Comparison of ENCODE assay signal across 14 cellular contexts in the genomic region with DNA sequence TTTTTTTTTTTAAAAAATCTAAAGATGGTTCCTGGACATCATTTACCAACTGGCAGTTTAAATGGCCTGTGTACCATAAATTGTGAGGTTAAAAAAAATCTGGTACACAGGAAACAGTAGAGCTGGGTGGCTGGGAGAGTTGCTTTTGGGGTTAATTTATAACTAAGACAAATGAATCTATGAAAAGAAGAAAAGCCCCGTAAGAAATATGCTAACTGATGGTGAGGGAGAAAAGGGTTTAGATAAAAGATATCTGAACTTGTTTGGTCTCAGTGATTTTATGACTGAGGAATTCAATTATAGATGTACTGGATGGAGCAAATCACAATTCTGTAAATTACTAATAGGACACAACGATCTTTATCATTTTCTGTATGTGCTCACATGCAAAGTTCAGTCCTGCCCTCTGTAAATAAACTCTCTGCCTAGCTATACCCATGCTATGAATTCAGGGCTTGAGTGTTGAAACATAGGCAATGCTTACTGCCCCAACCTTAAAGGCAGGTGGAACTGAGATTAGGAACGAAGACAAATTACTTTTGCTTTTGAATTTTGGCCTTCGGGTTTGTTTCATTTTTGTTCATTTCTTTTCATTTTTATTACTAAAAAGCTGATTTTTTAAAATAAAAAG. TPM values are rescaled to one million over a fixed set of nuclear protein-coding genes. Genes with fewer than 3 reads are reported as not detected.
A peak's percentile ranks its signal among the peaks of the same experiment; 100 is the strongest.
DNase-seq lines count a peak whose midpoint lies in the region; ATAC-seq, FAIRE-seq and TF ChIP-seq lines count a peak whose summit lies in the region.
"Had no signal": no experiment of that assay in that cellular context is flagged by ENCODE, and none has a peak within 500 bp of the region (broad histone marks: within the 10 kb centered on the region; RNA-seq: fewer than 3 reads in every experiment).

No MANE protein-coding gene starts in this region.

- DNase-seq in GM18507 (ENCODE audit: extremely low spot score, insufficient read length, low read depth) (no peak), HT-29 (ENCODE audit: low spot score) (peak; percentile 56), left kidney (ENCODE audit: low read depth, low spot score) (peak; percentile 52), spleen (no peak)
- no peak for DNase-seq in activated CD4-positive, alpha-beta T cell treated with anti-CD3 and anti-CD28 coated beads for 1 hour
- DNase-seq: activated B cell treated with CpG ODN at 0.5 μM for 24 hours; KBM-7; NCI-H187 treated with DMSO at 0.1 percent for 48 hours; NK-92 treated with Interleukin-12 subunit alpha and Interleukin-12 subunit beta, amount 100 ng/mL, for 24 hours had no signal

- TF ChIP-seq CTCF in spleen (IDR thresholded peaks at IDR 0.05 in 8 of 11, conservative IDR thresholded peaks at IDR 0.05 in 3 of 11): no peak

- H3K4me3 ChIP-seq in spleen: no peak overlapping the region
- H3K4me3 ChIP-seq: coronary artery, SK-N-MC had no signal

- ATAC-seq in GM21515 (IDR thresholded peaks at IDR 0.05; ENCODE audit: unreplicated experiment) (peak; percentile 62), GM18868 (IDR thresholded peaks at IDR 0.05; ENCODE audit: unreplicated experiment) (no peak), HG02884 (IDR thresholded peaks at IDR 0.05; ENCODE audit: unreplicated experiment) (no peak)

- intact Hi-C loops in spleen (cut with DNase I; ENCODE audit: low total_unique reads): no loop called here

- no peaks in the 10 kb centered on the region for H3K27me3 ChIP-seq in spleen (replicated peaks in 1 of 7)

- H3K4me1 ChIP-seq in spleen: peaks cover 0 to 48% (median 15%) of the 10 kb centered on the region in 6 donors

- TF ChIP-seq POLR2A in spleen (IDR thresholded peaks at IDR 0.05): no peak

- H3K9me3 ChIP-seq in spleen: no peaks in the 10 kb centered on the region

- no peaks in the 10 kb centered on the region for H3K36me3 ChIP-seq in spleen

- H3K27ac ChIP-seq in spleen: peak overlapping the region in 1 of 8 donors; percentile 14
- H3K27ac ChIP-seq: coronary artery, SK-N-MC had no signal

- WGBS in spleen, 5 donors: 73 to 83% (median 77%) methylated on average over 4 of the region's 4 CpGs

- peak; percentile 75 for FAIRE-seq in GM18507 (lab: Jason Lieb, UNC)

RNA-seq across cellular contexts. Expression of a gene that starts 28.0 kb away (rescaled TPM):
- total RNA-seq in HT-29 (2014; rRNA removed; shearing (Covaris generic)): 60.2 and 64.8 TPM in 2 replicates
- total RNA-seq in spleen: 10 to 100 TPM; 15.7 to 28.0 (median 25.2) TPM
- polyA plus RNA-seq in spleen: 10 to 100 TPM in 1 of 3 donors, 1 to 10 TPM in 2; 5.5 to 16.1 (median 7.4) TPM
- total RNA-seq: activated B cell treated with CpG ODN at 0.5 μM for 24 hours had no signal

Comparison
In these comparisons a context has a peak if more than half of its experiments do, and no peak if none do; other contexts are left out.
1. DNase-seq: peak in HT-29 (single experiment) and left kidney (single experiment); none in GM18507 (single experiment), spleen (single experiment) and activated CD4-positive, alpha-beta T cell treated with anti-CD3 and anti-CD28 coated beads for 1 hour (single experiment).